Comparison of ENCODE assay signal across 8 cellular contexts in the genomic region with DNA sequence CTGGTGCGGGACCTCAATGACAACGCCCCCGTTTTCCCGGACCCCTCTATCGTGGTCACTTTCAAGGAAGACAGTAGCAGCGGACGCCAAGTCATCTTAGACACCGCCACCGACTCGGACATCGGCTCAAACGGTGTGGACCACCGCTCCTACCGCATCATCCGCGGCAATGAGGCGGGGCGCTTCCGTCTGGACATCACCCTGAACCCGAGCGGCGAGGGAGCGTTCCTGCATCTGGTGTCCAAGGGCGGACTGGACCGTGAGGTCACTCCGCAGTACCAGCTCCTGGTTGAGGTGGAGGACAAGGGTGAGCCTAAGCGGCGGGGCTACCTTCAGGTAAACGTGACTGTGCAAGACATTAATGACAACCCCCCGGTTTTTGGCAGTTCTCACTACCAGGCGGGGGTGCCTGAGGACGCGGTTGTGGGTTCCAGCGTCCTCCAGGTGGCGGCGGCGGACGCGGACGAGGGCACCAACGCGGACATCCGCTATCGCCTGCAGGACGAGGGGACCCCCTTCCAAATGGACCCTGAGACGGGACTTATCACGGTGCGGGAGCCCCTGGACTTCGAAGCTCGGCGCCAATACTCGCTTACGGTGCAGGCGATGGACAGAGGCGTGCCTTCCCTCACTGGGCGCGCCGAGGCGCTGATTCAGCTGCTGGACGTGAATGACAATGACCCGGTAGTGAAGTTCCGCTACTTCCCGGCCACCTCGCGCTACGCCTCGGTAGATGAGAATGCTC. TPM values are rescaled to one million over a fixed set of nuclear protein-coding genes. Genes with fewer than 3 reads are reported as not detected.
DNase-seq lines count a peak whose midpoint lies in the region; ATAC-seq and TF ChIP-seq lines count a peak whose summit lies in the region.

No MANE protein-coding gene starts in this region.

- in situ Hi-C loops in GM23248 (cut with MboI): loop anchor here (10.0 to 25.0 kb wide), 2 partner anchors 418 to 1295 kb away; no protein-coding TSS in a partner anchor
- in situ Hi-C loops in gastrocnemius medialis (cut with MboI; ENCODE audit: low sequenced_read_pairs in 4 of 4): loop anchor here in 3 of 4 donors (10.0 to 25.0 kb wide), 3 partner anchors 420 to 1295 kb away; no protein-coding TSS in a partner anchor

- no peaks in the 10 kb centered on the region for H4K20me1 ChIP-seq in GM23248 (ENCODE audit: insufficient read depth)

- H3K9me2 ChIP-seq in GM23248 (ENCODE audit: insufficient read depth): no peaks in the 10 kb centered on the region

- no peaks in the 10 kb centered on the region for H3K27me3 ChIP-seq in AG04450 (ENCODE audit: control insufficient read depth, insufficient read depth, low read length)
- no peaks in the 10 kb centered on the region for H3K27me3 ChIP-seq in GM23248 (replicated peaks; ENCODE audit: insufficient read depth)
- H3K27me3 ChIP-seq in iPS-20b (ENCODE audit: insufficient read depth, low read length): peaks cover 38% of the 10 kb centered on the region
- H3K27me3 ChIP-seq in gastrocnemius medialis: no peaks in the 10 kb centered on the region

- peaks cover 42% of the 10 kb centered on the region for H3K4me1 ChIP-seq in GM23248 (ENCODE audit: insufficient read depth)
- H3K4me1 ChIP-seq in iPS-20b (ENCODE audit: insufficient read depth, low read length): peaks cover 7% of the 10 kb centered on the region; the same call in 1 of the 2 replicates
- H3K4me1 ChIP-seq in gastrocnemius medialis: peaks cover 22 to 32% of the 10 kb centered on the region in 2 donors

- POLR2A ChIA-PET in AG04450 (lab: Yijun Ruan, JAX): no interaction called here

- H3K9ac ChIP-seq in GM23248 (peak overlapping the region; percentile 88), iPS-20b (ENCODE audit: low read depth, low read length) (no peak overlapping the region)

- H3K4me2 ChIP-seq in GM23248 (ENCODE audit: unreplicated experiment): peak overlapping the region; percentile 96

- H3K36me3 ChIP-seq in GM23248 (ENCODE audit: low read depth) (no peaks in the 10 kb centered on the region), iPS-20b (ENCODE audit: insufficient read depth, low read depth, low read length) (peaks cover 3% of the 10 kb centered on the region), gastrocnemius medialis (no peaks in the 10 kb centered on the region)

- 0 to 1% methylated on average over 64 to 65 of the region's 67 CpGs for WGBS in GM23248 (ENCODE audit: low coverage in 1 of 2, low lambda C conversion rate in 2 of 2, missing lambda C conversion rate in 2 of 2), 2 experiments

- peaks cover 60% of the 10 kb centered on the region for H3K79me2 ChIP-seq in GM23248 (ENCODE audit: insufficient read depth)

- H3F3A ChIP-seq in GM23248 (ENCODE audit: insufficient read depth): peaks cover 26% of the 10 kb centered on the region

- CTCF ChIA-PET in AG04450 (lab: Charles Lee): interaction anchor here (0.6 to 2.6 kb wide), 9 partner anchors 24 to 434 kb away, joined by 3 to 7 read pairs (median 3); no protein-coding TSS in a partner anchor

- TF ChIP-seq CTCF in AG04450 (IDR thresholded peaks at IDR 0.05; ENCODE audit: low read depth, low read length) (no peak; the same call in 1 of the 2 replicates), gastrocnemius medialis (IDR thresholded peaks at IDR 0.05 in 4 of 5, conservative IDR thresholded peaks at IDR 0.05 in 1 of 5) (no peak)

- H3K4me3 ChIP-seq in AG04450 (ENCODE audit: low read depth, low read length) (peak overlapping the region; percentile 93), GM23248 (peak overlapping the region; percentile 92), iPS-20b (ENCODE audit: low read length) (peak overlapping the region; percentile 72), gastrocnemius medialis (peak overlapping the region; percentile 72 to 96 (median 94))

- H2AFZ ChIP-seq in GM23248: peak overlapping the region; percentile 95

- TF ChIP-seq POLR2A in gastrocnemius medialis (IDR thresholded peaks at IDR 0.05): no peak

- H3K27ac ChIP-seq in AG04450 (ENCODE audit: low read depth, low read length) (peak overlapping the region; percentile 3), GM23248 (no peak overlapping the region), angular gyrus (ENCODE audit: low read depth, low read length) (peak overlapping the region; percentile 25), iPS-20b (ENCODE audit: low read length) (no peak overlapping the region), gastrocnemius medialis (peak overlapping the region; percentile 80 to 88 (median 84))

- H3K9me3 ChIP-seq in AG04450 (ENCODE audit: control insufficient read depth, insufficient read depth, low read length) (no peaks in the 10 kb centered on the region; the same call in 1 of the 2 replicates), GM23248 (ENCODE audit: low read depth) (no peaks in the 10 kb centered on the region), iPS-20b (ENCODE audit: insufficient read depth, low read depth, low read length) (no peaks in the 10 kb centered on the region), gastrocnemius medialis (no peaks in the 10 kb centered on the region)

- intact Hi-C loops in gastrocnemius medialis (cut with DNase I; ENCODE audit: low total_unique reads): loop anchor here (5.0 kb wide), 1 partner anchor 115 kb away; no protein-coding TSS in a partner anchor

- DNase-seq in AG04450 (ENCODE audit: low read depth, low spot score) (no peak), GM23248 (peak; percentile 74), gastrocnemius medialis (peak; percentile 2 to 23), LoVo (ENCODE audit: low spot score) (no peak), NCI-H446 (lab: John Stamatoyannopoulos, UW) (no peak)

- ATAC-seq in gastrocnemius medialis (no peak), HG02759 (IDR thresholded peaks at IDR 0.05; ENCODE audit: unreplicated experiment) (no peak)

RNA-seq across cellular contexts. Expression of a gene that starts 2.2 kb away (rescaled TPM):
- polyA plus RNA-seq in AG04450 (2011; rRNA removed) (15.4 and 18.0 TPM in 2 replicates), GM23248 (2016; fragmentation: Nextera tagmentation; extraction: Ambion mirVana) (2.1 and 2.4 TPM in 2 replicates)
- polyA minus RNA-seq in AG04450 (2011; rRNA and poly(A)+ RNA removed): 47.3 and 66.9 TPM in 2 replicates
- 22.0 and 22.4 TPM in 2 replicates for total RNA-seq in GM23248 (2014; rRNA removed; shearing (Covaris generic))
- total RNA-seq in gastrocnemius medialis: 1 to 10 TPM; 3.4 to 5.3 (median 3.9) TPM

Comparison
In these comparisons a context has a peak if more than half of its experiments do, and no peak if none do; other contexts are left out.
1. DNase-seq: peak in GM23248 (single experiment) and gastrocnemius medialis (2 of 2); none in AG04450 (single experiment), LoVo (single experiment) and NCI-H446 (0 of 2).
2. H3K27ac ChIP-seq: peak in AG04450 (single experiment), angular gyrus (single experiment) and gastrocnemius medialis (4 of 4); none in GM23248 (single experiment) and iPS-20b (single experiment).
3. Peak in every context shown above with its lines, with median percentiles within 50 percentile points of each other: H3K4me3 ChIP-seq.